18 cellular contexts compared by ENCODE assay signal in the genomic region with DNA sequence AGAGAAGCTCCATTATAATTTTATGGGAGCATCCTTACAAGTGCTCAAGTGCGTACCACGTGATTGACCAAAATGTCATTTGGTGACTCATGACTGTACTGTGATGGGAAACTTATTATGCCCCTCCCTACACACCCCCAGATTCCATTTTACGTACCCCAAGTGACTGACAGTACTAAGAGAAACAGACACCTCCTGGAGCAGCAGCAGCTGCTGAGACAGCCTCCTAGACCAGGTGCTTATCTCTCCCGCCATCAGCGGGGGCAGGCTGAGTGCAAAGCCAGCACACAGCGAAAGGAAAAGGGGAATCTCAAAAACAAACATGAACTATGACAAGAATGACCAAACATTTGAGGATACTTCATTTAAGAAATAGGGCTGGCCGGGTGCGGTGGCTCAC. TPM values are rescaled to one million over a fixed set of nuclear protein-coding genes. Genes with fewer than 3 reads are reported as not detected.
"Had no signal": no experiment of that assay in that cellular context is flagged by ENCODE, and none has a peak within 500 bp of the region (broad histone marks: within the 10 kb centered on the region; RNA-seq: fewer than 3 reads in every experiment).

No MANE protein-coding gene starts in this region.

- H3K27ac Mint-ChIP-seq: activated B cell treated with CpG ODN at 0.5 μM for 24 hours; activated CD4-positive, alpha-beta T cell treated with anti-CD3 and anti-CD28 coated beads, Interleukin-2, amount 10 ng/mL, durations not matched to agents 24 days and 14 days; activated T-helper 1 cell treated with anti-CD3 and anti-CD28 coated beads, Interleukin-12 subunit alpha, Interleukin-12 subunit beta, Interleukin-2, Interleukin-4 antibody, amounts not matched to agents 30 ng/mL and 10 ng/mL and 1 ng/mL, durations not matched to agents 14 hours and 24 hours and 36 hours; immature natural killer cell; stimulated activated memory B cell treated with anti-CD40 and anti-IgM and Interleukin-4, amounts not matched to agents 10 μg/mL and 1 μg/mL and 100 μg/mL, for 72 hours had no signal

- H3K9me3 ChIP-seq: adrenal gland, heart left ventricle, prostate gland, sigmoid colon, transverse colon, vagina had no signal

- H3K4me3 ChIP-seq: adrenal gland, heart left ventricle, prostate gland, sigmoid colon, transverse colon, vagina had no signal

- H3K4me1 Mint-ChIP-seq: activated B cell treated with CpG ODN at 0.5 μM for 24 hours; activated CD4-positive, alpha-beta T cell treated with anti-CD3 and anti-CD28 coated beads, Interleukin-2, amount 10 ng/mL, durations not matched to agents 24 days and 14 days had no signal

- H3K27me3 ChIP-seq: vagina had no signal

- H3K4me1 ChIP-seq: prostate gland had no signal

- H3K36me3 Mint-ChIP-seq: stimulated activated memory B cell treated with anti-CD40 and anti-IgM and Interleukin-4, amounts not matched to agents 10 μg/mL and 1 μg/mL and 100 μg/mL, for 72 hours had no signal

- ATAC-seq: heart left ventricle; stimulated activated memory B cell treated with anti-CD40 and anti-IgM and Interleukin-4, amounts not matched to agents 10 μg/mL and 1 μg/mL and 100 μg/mL, for 72 hours had no signal

- FAIRE-seq: endothelial cell of umbilical vein, TTC549 had no signal

- H3K36me3 ChIP-seq: adrenal gland, heart left ventricle, prostate gland, sigmoid colon, transverse colon, vagina had no signal

- H3K27ac ChIP-seq: adrenal gland, heart left ventricle, prostate gland, transverse colon, vagina had no signal

- H3K4me3 Mint-ChIP-seq: activated B cell treated with CpG ODN at 0.5 μM for 24 hours; activated CD4-positive, alpha-beta T cell treated with anti-CD3 and anti-CD28 coated beads, Interleukin-2, amount 10 ng/mL, durations not matched to agents 24 days and 14 days; activated T-helper 1 cell treated with anti-CD3 and anti-CD28 coated beads, Interleukin-12 subunit alpha, Interleukin-12 subunit beta, Interleukin-2, Interleukin-4 antibody, amounts not matched to agents 30 ng/mL and 10 ng/mL and 1 ng/mL, durations not matched to agents 14 hours and 24 hours and 36 hours; immature natural killer cell; stimulated activated memory B cell treated with anti-CD40 and anti-IgM and Interleukin-4, amounts not matched to agents 10 μg/mL and 1 μg/mL and 100 μg/mL, for 72 hours had no signal

- DNase-seq: activated B cell treated with CpG ODN at 0.5 μM for 24 hours; activated CD4-positive, alpha-beta T cell treated with anti-CD3 and anti-CD28 coated beads, Interleukin-2, amount 10 ng/mL, durations not matched to agents 24 days and 14 days; activated CD8-positive, alpha-beta memory T cell treated with anti-CD3 and anti-CD28 coated beads, Interleukin-2, amount 50 U/mL, for 48 hours; activated naive CD4-positive, alpha-beta T cell; adrenal gland; cortex of kidney; effector CD4-positive, alpha-beta T cell; foreskin melanocyte; heart left ventricle; immature natural killer cell; sigmoid colon; transverse colon had no signal

RNA-seq across cellular contexts. Expression of a gene that starts 4.2 kb away (rescaled TPM):
- total RNA-seq: activated CD4-positive, alpha-beta T cell treated with anti-CD3 and anti-CD28 coated beads, Interleukin-2, amount 10 ng/mL, durations not matched to agents 24 days and 14 days; activated T-helper 1 cell treated with anti-CD3 and anti-CD28 coated beads, Interleukin-12 subunit alpha, Interleukin-12 subunit beta, Interleukin-2, Interleukin-4 antibody, amounts not matched to agents 30 ng/mL and 10 ng/mL and 1 ng/mL, durations not matched to agents 14 hours and 24 hours and 36 hours had no signal
